Comparison of ENCODE assay signal across 6 cellular contexts in the genomic region with DNA sequence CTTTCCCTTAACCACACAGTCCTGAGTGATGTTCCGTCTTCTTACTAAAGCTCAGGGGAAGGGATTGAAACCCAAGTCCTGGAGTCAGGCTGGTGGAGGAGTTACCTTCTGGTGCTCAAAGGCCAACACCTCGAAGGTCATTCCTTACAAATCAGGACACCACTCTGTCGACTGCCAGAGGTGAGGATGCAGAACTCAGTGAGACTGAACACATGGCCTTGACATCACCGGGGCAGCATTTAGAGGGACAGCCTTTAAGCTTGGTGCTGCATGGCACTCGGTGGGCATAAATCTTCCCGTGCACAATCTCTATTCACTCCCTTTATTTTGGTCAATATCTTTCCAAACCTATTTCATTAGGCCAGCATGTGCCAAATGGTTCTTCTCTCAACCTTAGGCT.
"Had no signal": no experiment of that assay in that cellular context is flagged by ENCODE, and none has a peak within 500 bp of the region (broad histone marks: within the 10 kb centered on the region; RNA-seq: fewer than 3 reads in every experiment).

No MANE protein-coding gene starts in this region.

- H3K27ac ChIP-seq: GM23248 had no signal

- H2AFZ ChIP-seq: GM23248 had no signal

- DNase-seq: GM23248, GOT3, H7, HCEC 1CT, IMR-90 had no signal

- H3K9ac ChIP-seq: GM23248 had no signal

- H3K4me3 ChIP-seq: GM23248, K562 had no signal
